Comparison of ENCODE assay signal across 1 cellular context in genomic region chr2:75549401-75550253, GRCh38.
TF ChIP-seq lines count a peak whose summit lies in the region.

No MANE protein-coding gene starts in this region.

TF ChIP-seq in HepG2, 621 proteins besides CTCF, POLR2A, EP300 and RAD21 (continued from another document and continues in another):
- peak; percentile 26; the same call in 1 of the 2 replicates for TF ChIP-seq FOXP4 (CRISPR knock-in tag; IDR thresholded peaks at IDR 0.05)
- no peak for TF ChIP-seq BCLAF1 (IDR thresholded peaks at IDR 0.05)
- TF ChIP-seq ZBTB37 (CRISPR knock-in tag; IDR thresholded peaks at IDR 0.05) = peak; percentile 78
- TF ChIP-seq HNF1A (IDR thresholded peaks at IDR 0.05; ENCODE audit: low read depth) = no peak
- peak; percentile 53; the same call in 1 of the 2 replicates for TF ChIP-seq HNF1A (CRISPR knock-in tag; IDR thresholded peaks at IDR 0.05; ENCODE audit: borderline replicate concordance)
- no peak for TF ChIP-seq ZNF451 (CRISPR knock-in tag; IDR thresholded peaks at IDR 0.05)
- no peak for TF ChIP-seq HOXA7 (CRISPR knock-in tag; IDR thresholded peaks at IDR 0.05)
- TF ChIP-seq ZNF780A (CRISPR knock-in tag; IDR thresholded peaks at IDR 0.05) = no peak
- no peak for TF ChIP-seq ZSCAN31 (CRISPR knock-in tag; IDR thresholded peaks at IDR 0.05; ENCODE audit: low read depth)
- TF ChIP-seq SRSF9 (IDR thresholded peaks at IDR 0.05; ENCODE audit: borderline replicate concordance, insufficient read depth, low read depth, low read length, poor library complexity, severe bottlenecking) = no peak
- TF ChIP-seq ATF3 (CRISPR knock-in tag; IDR thresholded peaks at IDR 0.05) = no peak
- no peak for TF ChIP-seq JDP2 (CRISPR knock-in tag; IDR thresholded peaks at IDR 0.05; ENCODE audit: borderline replicate concordance)
- no peak for TF ChIP-seq HCFC1 (IDR thresholded peaks at IDR 0.05; ENCODE audit: low read depth, low read length)
- no peak for TF ChIP-seq ZC3H4 (CRISPR knock-in tag; IDR thresholded peaks at IDR 0.05; ENCODE audit: borderline replicate concordance)
- no peak for TF ChIP-seq GMEB1 (CRISPR knock-in tag; IDR thresholded peaks at IDR 0.05; ENCODE audit: borderline replicate concordance)
- TF ChIP-seq THAP9 (CRISPR knock-in tag; IDR thresholded peaks at IDR 0.05; ENCODE audit: borderline replicate concordance) = no peak
- no peak for TF ChIP-seq TP53 (CRISPR knock-in tag; conservative IDR thresholded peaks at IDR 0.05)
- TF ChIP-seq TCF7 (IDR thresholded peaks at IDR 0.05; ENCODE audit: low read depth) = peak; percentile 55; the same call in 1 of the 2 replicates
- TF ChIP-seq ZFP36 (IDR thresholded peaks at IDR 0.05; ENCODE audit: borderline replicate concordance, low read depth, low read length, partially characterized antibody) = no peak
- TF ChIP-seq ELF4 (CRISPR knock-in tag; IDR thresholded peaks at IDR 0.05; ENCODE audit: borderline replicate concordance) = no peak
- no peak for TF ChIP-seq ZNF501 (CRISPR knock-in tag; IDR thresholded peaks at IDR 0.05)
- TF ChIP-seq MYPOP (CRISPR knock-in tag; IDR thresholded peaks at IDR 0.05) = 0 out of 2 replicates have a peak, but pooled peaks have one; percentile 23
- no peak for TF ChIP-seq ZBTB21 (CRISPR knock-in tag; IDR thresholded peaks at IDR 0.05)
- no peak for TF ChIP-seq RBM39 (IDR thresholded peaks at IDR 0.05; ENCODE audit: low read depth, low read length, poor library complexity, severe bottlenecking)
- no peak for TF ChIP-seq TBL1XR1 (IDR thresholded peaks at IDR 0.05; ENCODE audit: borderline replicate concordance, low read length, partially characterized antibody)
- no peak for TF ChIP-seq ZNF446 (CRISPR knock-in tag; IDR thresholded peaks at IDR 0.05)
- TF ChIP-seq RERE (CRISPR knock-in tag; IDR thresholded peaks at IDR 0.05; ENCODE audit: low read depth) = no peak
- no peak for TF ChIP-seq SAP130 (CRISPR knock-in tag; IDR thresholded peaks at IDR 0.05; ENCODE audit: low read depth)
- no peak for TF ChIP-seq ELK4 (CRISPR knock-in tag; IDR thresholded peaks at IDR 0.05; ENCODE audit: borderline replicate concordance)
